ENCODE assay signal across 1 cellular context in the genomic region with DNA sequence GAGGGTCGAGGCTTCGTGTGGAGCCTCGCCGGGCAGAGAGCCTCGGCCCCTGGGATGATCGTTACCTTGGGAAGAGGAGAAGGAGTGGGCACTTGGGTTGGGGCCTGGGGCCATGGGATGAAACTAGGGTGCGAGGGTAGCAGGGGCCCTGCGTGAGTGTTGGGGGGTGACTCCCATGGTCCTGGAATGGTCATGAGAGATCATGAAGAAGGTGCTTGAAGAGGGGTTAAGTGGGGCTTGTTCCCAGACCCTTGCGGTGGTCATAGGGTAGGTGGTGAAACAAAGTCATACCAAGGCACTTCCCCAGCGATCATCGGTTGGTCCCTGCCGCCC.
TF ChIP-seq lines count a peak whose summit lies in the region.

No MANE protein-coding gene starts in this region.

TF ChIP-seq in K562, 482 proteins besides CTCF, POLR2A, EP300 and RAD21 (continued from another document and continues in another):
- TF ChIP-seq, protein P1, sequence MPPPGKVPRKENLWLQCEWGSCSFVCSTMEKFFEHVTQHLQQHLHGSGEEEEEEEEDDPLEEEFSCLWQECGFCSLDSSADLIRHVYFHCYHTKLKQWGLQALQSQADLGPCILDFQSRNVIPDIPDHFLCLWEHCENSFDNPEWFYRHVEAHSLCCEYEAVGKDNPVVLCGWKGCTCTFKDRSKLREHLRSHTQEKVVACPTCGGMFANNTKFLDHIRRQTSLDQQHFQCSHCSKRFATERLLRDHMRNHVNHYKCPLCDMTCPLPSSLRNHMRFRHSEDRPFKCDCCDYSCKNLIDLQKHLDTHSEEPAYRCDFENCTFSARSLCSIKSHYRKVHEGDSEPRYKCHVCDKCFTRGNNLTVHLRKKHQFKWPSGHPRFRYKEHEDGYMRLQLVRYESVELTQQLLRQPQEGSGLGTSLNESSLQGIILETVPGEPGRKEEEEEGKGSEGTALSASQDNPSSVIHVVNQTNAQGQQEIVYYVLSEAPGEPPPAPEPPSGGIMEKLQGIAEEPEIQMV (tag; conservative IDR thresholded peaks at IDR 0.05; ENCODE audit: low read depth): no peak
- 0 out of 2 replicates have a peak, but pooled peaks have one; percentile 18 for TF ChIP-seq MIER1 (IDR thresholded peaks at IDR 0.05; ENCODE audit: low read depth)
- no peak for TF ChIP-seq CHD4 (IDR thresholded peaks at IDR 0.05; ENCODE audit: insufficient read depth, insufficient replicate concordance, low read depth, low read length, poor library complexity, severe bottlenecking)
- TF ChIP-seq, protein P2, sequence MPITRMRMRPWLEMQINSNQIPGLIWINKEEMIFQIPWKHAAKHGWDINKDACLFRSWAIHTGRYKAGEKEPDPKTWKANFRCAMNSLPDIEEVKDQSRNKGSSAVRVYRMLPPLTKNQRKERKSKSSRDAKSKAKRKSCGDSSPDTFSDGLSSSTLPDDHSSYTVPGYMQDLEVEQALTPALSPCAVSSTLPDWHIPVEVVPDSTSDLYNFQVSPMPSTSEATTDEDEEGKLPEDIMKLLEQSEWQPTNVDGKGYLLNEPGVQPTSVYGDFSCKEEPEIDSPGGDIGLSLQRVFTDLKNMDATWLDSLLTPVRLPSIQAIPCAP (CRISPR knock-in tag; IDR thresholded peaks at IDR 0.05; ENCODE audit: borderline replicate concordance): no peak
- TF ChIP-seq, protein P3, sequence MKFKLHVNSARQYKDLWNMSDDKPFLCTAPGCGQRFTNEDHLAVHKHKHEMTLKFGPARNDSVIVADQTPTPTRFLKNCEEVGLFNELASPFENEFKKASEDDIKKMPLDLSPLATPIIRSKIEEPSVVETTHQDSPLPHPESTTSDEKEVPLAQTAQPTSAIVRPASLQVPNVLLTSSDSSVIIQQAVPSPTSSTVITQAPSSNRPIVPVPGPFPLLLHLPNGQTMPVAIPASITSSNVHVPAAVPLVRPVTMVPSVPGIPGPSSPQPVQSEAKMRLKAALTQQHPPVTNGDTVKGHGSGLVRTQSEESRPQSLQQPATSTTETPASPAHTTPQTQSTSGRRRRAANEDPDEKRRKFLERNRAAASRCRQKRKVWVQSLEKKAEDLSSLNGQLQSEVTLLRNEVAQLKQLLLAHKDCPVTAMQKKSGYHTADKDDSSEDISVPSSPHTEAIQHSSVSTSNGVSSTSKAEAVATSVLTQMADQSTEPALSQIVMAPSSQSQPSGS (CRISPR knock-in tag; IDR thresholded peaks at IDR 0.05): no peak
- TF ChIP-seq SRSF7 (optimal IDR thresholded peaks at IDR 0.05; ENCODE audit: low read depth, low read length): no peak
- peak; percentile 83 for TF ChIP-seq PHF20 (IDR thresholded peaks at IDR 0.05; ENCODE audit: partially characterized antibody)
- TF ChIP-seq, protein P4, sequence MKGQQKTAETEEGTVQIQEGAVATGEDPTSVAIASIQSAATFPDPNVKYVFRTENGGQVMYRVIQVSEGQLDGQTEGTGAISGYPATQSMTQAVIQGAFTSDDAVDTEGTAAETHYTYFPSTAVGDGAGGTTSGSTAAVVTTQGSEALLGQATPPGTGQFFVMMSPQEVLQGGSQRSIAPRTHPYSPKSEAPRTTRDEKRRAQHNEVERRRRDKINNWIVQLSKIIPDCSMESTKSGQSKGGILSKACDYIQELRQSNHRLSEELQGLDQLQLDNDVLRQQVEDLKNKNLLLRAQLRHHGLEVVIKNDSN (CRISPR knock-in tag; IDR thresholded peaks at IDR 0.05): no peak
- 0 out of 2 replicates have a peak, but pooled peaks have one; percentile 79 for TF ChIP-seq OTX1 (CRISPR knock-in tag; IDR thresholded peaks at IDR 0.05)
- no peak for TF ChIP-seq MCM5 (IDR thresholded peaks at IDR 0.05; ENCODE audit: low read depth)
- TF ChIP-seq HDAC6 (IDR thresholded peaks at IDR 0.05; ENCODE audit: low read depth, low read length): no peak
- no peak for TF ChIP-seq NFIC (IDR thresholded peaks at IDR 0.05)
- no peak for TF ChIP-seq ZNF431 (CRISPR knock-in tag; IDR thresholded peaks at IDR 0.05)
- no peak for TF ChIP-seq TEAD2 (tag; IDR thresholded peaks at IDR 0.05)
- TF ChIP-seq, protein P5, sequence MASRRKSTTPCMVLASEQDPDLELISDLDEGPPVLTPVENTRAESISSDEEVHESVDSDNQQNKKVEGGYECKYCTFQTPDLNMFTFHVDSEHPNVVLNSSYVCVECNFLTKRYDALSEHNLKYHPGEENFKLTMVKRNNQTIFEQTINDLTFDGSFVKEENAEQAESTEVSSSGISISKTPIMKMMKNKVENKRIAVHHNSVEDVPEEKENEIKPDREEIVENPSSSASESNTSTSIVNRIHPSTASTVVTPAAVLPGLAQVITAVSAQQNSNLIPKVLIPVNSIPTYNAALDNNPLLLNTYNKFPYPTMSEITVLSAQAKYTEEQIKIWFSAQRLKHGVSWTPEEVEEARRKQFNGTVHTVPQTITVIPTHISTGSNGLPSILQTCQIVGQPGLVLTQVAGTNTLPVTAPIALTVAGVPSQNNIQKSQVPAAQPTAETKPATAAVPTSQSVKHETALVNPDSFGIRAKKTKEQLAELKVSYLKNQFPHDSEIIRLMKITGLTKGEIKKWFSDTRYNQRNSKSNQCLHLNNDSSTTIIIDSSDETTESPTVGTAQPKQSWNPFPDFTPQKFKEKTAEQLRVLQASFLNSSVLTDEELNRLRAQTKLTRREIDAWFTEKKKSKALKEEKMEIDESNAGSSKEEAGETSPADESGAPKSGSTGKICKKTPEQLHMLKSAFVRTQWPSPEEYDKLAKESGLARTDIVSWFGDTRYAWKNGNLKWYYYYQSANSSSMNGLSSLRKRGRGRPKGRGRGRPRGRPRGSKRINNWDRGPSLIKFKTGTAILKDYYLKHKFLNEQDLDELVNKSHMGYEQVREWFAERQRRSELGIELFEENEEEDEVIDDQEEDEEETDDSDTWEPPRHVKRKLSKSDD (conservative IDR thresholded peaks at IDR 0.05; ENCODE audit: low read length): no peak
- TF ChIP-seq ZNF316 (IDR thresholded peaks at IDR 0.05): no peak
- no peak for TF ChIP-seq CXXC5 (CRISPR knock-in tag; IDR thresholded peaks at IDR 0.05)
- peak; percentile 53 for TF ChIP-seq ZFX (CRISPR knock-in tag; IDR thresholded peaks at IDR 0.05)
- no peak for TF ChIP-seq ZNF274 (IDR thresholded peaks at IDR 0.05; ENCODE audit: borderline replicate concordance, low read depth, low read length)
- TF ChIP-seq, protein P6, sequence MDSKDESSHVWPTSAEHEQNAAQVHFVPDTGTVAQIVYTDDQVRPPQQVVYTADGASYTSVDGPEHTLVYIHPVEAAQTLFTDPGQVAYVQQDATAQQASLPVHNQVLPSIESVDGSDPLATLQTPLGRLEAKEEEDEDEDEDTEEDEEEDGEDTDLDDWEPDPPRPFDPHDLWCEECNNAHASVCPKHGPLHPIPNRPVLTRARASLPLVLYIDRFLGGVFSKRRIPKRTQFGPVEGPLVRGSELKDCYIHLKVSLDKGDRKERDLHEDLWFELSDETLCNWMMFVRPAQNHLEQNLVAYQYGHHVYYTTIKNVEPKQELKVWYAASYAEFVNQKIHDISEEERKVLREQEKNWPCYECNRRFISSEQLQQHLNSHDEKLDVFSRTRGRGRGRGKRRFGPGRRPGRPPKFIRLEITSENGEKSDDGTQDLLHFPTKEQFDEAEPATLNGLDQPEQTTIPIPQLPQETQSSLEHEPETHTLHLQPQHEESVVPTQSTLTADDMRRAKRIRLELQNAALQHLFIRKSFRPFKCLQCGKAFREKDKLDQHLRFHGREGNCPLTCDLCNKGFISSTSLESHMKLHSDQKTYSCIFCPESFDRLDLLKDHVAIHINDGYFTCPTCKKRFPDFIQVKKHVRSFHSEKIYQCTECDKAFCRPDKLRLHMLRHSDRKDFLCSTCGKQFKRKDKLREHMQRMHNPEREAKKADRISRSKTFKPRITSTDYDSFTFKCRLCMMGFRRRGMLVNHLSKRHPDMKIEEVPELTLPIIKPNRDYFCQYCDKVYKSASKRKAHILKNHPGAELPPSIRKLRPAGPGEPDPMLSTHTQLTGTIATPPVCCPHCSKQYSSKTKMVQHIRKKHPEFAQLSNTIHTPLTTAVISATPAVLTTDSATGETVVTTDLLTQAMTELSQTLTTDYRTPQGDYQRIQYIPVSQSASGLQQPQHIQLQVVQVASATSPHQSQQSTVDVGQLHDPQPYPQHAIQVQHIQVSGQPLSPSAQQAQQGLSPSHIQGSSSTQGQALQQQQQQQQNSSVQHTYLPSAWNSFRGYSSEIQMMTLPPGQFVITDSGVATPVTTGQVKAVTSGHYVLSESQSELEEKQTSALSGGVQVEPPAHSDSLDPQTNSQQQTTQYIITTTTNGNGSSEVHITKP (IDR thresholded peaks at IDR 0.05; ENCODE audit: partially characterized antibody): peak; percentile 98
- peak; percentile 10; the same call in 1 of the 2 replicates for TF ChIP-seq RBFOX2 (IDR thresholded peaks at IDR 0.05; ENCODE audit: low read depth, low read length)
- TF ChIP-seq MED1 (CRISPR knock-in tag; IDR thresholded peaks at IDR 0.05; ENCODE audit: borderline replicate concordance): no peak
- TF ChIP-seq, protein P7, sequence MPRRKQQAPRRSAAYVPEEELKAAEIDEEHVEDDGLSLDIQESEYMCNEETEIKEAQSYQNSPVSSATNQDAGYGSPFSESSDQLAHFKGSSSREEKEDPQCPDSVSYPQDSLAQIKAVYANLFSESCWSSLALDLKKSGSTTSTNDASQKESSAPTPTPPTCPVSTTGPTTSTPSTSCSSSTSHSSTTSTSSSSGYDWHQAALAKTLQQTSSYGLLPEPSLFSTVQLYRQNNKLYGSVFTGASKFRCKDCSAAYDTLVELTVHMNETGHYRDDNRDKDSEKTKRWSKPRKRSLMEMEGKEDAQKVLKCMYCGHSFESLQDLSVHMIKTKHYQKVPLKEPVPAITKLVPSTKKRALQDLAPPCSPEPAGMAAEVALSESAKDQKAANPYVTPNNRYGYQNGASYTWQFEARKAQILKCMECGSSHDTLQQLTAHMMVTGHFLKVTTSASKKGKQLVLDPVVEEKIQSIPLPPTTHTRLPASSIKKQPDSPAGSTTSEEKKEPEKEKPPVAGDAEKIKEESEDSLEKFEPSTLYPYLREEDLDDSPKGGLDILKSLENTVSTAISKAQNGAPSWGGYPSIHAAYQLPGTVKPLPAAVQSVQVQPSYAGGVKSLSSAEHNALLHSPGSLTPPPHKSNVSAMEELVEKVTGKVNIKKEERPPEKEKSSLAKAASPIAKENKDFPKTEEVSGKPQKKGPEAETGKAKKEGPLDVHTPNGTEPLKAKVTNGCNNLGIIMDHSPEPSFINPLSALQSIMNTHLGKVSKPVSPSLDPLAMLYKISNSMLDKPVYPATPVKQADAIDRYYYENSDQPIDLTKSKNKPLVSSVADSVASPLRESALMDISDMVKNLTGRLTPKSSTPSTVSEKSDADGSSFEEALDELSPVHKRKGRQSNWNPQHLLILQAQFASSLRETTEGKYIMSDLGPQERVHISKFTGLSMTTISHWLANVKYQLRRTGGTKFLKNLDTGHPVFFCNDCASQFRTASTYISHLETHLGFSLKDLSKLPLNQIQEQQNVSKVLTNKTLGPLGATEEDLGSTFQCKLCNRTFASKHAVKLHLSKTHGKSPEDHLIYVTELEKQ (CRISPR knock-in tag; IDR thresholded peaks at IDR 0.05): no peak
- TF ChIP-seq, protein P8, sequence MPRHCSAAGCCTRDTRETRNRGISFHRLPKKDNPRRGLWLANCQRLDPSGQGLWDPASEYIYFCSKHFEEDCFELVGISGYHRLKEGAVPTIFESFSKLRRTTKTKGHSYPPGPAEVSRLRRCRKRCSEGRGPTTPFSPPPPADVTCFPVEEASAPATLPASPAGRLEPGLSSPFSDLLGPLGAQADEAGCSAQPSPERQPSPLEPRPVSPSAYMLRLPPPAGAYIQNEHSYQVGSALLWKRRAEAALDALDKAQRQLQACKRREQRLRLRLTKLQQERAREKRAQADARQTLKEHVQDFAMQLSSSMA (CRISPR knock-in tag; IDR thresholded peaks at IDR 0.05): no peak
- TF ChIP-seq, protein P9, sequence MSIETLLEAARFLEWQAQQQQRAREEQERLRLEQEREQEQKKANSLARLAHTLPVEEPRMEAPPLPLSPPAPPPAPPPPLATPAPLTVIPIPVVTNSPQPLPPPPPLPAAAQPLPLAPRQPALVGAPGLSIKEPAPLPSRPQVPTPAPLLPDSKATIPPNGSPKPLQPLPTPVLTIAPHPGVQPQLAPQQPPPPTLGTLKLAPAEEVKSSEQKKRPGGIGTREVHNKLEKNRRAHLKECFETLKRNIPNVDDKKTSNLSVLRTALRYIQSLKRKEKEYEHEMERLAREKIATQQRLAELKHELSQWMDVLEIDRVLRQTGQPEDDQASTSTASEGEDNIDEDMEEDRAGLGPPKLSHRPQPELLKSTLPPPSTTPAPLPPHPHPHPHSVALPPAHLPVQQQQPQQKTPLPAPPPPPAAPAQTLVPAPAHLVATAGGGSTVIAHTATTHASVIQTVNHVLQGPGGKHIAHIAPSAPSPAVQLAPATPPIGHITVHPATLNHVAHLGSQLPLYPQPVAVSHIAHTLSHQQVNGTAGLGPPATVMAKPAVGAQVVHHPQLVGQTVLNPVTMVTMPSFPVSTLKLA (conservative IDR thresholded peaks at IDR 0.05): no peak
- TF ChIP-seq MAFK (IDR thresholded peaks at IDR 0.05; ENCODE audit: low read length): no peak
- no peak for TF ChIP-seq PURB (CRISPR knock-in tag; IDR thresholded peaks at IDR 0.05; ENCODE audit: low read depth)
- TF ChIP-seq ZNF12 (CRISPR knock-in tag; IDR thresholded peaks at IDR 0.05): no peak
- TF ChIP-seq, protein P10, sequence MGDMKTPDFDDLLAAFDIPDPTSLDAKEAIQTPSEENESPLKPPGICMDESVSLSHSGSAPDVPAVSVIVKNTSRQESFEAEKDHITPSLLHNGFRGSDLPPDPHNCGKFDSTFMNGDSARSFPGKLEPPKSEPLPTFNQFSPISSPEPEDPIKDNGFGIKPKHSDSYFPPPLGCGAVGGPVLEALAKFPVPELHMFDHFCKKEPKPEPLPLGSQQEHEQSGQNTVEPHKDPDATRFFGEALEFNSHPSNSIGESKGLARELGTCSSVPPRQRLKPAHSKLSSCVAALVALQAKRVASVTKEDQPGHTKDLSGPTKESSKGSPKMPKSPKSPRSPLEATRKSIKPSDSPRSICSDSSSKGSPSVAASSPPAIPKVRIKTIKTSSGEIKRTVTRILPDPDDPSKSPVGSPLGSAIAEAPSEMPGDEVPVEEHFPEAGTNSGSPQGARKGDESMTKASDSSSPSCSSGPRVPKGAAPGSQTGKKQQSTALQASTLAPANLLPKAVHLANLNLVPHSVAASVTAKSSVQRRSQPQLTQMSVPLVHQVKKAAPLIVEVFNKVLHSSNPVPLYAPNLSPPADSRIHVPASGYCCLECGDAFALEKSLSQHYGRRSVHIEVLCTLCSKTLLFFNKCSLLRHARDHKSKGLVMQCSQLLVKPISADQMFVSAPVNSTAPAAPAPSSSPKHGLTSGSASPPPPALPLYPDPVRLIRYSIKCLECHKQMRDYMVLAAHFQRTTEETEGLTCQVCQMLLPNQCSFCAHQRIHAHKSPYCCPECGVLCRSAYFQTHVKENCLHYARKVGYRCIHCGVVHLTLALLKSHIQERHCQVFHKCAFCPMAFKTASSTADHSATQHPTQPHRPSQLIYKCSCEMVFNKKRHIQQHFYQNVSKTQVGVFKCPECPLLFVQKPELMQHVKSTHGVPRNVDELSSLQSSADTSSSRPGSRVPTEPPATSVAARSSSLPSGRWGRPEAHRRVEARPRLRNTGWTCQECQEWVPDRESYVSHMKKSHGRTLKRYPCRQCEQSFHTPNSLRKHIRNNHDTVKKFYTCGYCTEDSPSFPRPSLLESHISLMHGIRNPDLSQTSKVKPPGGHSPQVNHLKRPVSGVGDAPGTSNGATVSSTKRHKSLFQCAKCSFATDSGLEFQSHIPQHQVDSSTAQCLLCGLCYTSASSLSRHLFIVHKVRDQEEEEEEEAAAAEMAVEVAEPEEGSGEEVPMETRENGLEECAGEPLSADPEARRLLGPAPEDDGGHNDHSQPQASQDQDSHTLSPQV (IDR thresholded peaks at IDR 0.05): no peak
